Comparison of ENCODE assay signal across 8 cellular contexts in genomic region chr7:140646931-140647647, GRCh38.
A peak's percentile ranks its signal among the peaks of the same experiment; 100 is the strongest.
DNase-seq lines count a peak whose midpoint lies in the region; ATAC-seq, FAIRE-seq and TF ChIP-seq lines count a peak whose summit lies in the region.

No MANE protein-coding gene starts in this region.

- TF ChIP-seq RAD21 in Ishikawa (IDR thresholded peaks at IDR 0.05; ENCODE audit: low read depth) = peak; percentile 28; the same call in 1 of the 2 replicates

- no peak for TF ChIP-seq EP300 in Ishikawa (IDR thresholded peaks at IDR 0.05; ENCODE audit: borderline replicate concordance)

- DNase-seq in EH (ENCODE audit: low read depth) (peak; percentile 59), SHP77 treated with DMSO at 0.1 percent for 48 hours (lab: John Stamatoyannopoulos, UW) (peak; percentile 62), cardiac fibroblast (ENCODE audit: low read depth in 2 of 2) (peak in 1 of 2 donors; percentile 32), left kidney (ENCODE audit: low read depth, low spot score) (peak; percentile 91), urothelium cell line (ENCODE audit: low spot score) (peak; percentile 68)
- no peak for DNase-seq in T-helper 2 cell treated with Interferon-gamma antibody and Interleukin-4, amounts not matched to agents 5 μg/mL and 100 μg/mL, for 36 hours (ENCODE audit: low spot score)

- no peaks in the 10 kb centered on the region for H3K36me3 Mint-ChIP-seq in T-helper 2 cell treated with Interferon-gamma antibody and Interleukin-4, amounts not matched to agents 5 μg/mL and 100 μg/mL, for 36 hours (ENCODE audit: low read depth)

- FAIRE-seq in urothelium cell line (lab: Jason Lieb, UNC) = no peak

- H3K27me3 Mint-ChIP-seq in T-helper 2 cell treated with Interferon-gamma antibody and Interleukin-4, amounts not matched to agents 5 μg/mL and 100 μg/mL, for 36 hours (ENCODE audit: low read depth) = peaks cover 39% of the 10 kb centered on the region

- no peaks in the 10 kb centered on the region for H3K9me3 Mint-ChIP-seq in T-helper 2 cell treated with Interferon-gamma antibody and Interleukin-4, amounts not matched to agents 5 μg/mL and 100 μg/mL, for 36 hours

- no peak overlapping the region for H3K4me3 ChIP-seq in cardiac fibroblast (replicated peaks in 1 of 2; ENCODE audit: low read depth in 2 of 2, low read length in 2 of 2)

- peak; percentile 96 for ATAC-seq in GM21423 (IDR thresholded peaks at IDR 0.05; ENCODE audit: unreplicated experiment)

- no peak overlapping the region for H3K27ac Mint-ChIP-seq in T-helper 2 cell treated with Interferon-gamma antibody and Interleukin-4, amounts not matched to agents 5 μg/mL and 100 μg/mL, for 36 hours

- H3K4me1 Mint-ChIP-seq in T-helper 2 cell treated with Interferon-gamma antibody and Interleukin-4, amounts not matched to agents 5 μg/mL and 100 μg/mL, for 36 hours (ENCODE audit: low read depth) = peaks cover 4% of the 10 kb centered on the region

- peak; percentile 58 for TF ChIP-seq CTCF in cardiac fibroblast (IDR thresholded peaks at IDR 0.05; ENCODE audit: low read depth, low read length)

- H3K4me3 Mint-ChIP-seq in T-helper 2 cell treated with Interferon-gamma antibody and Interleukin-4, amounts not matched to agents 5 μg/mL and 100 μg/mL, for 36 hours = no peak overlapping the region

TF ChIP-seq in Ishikawa, 13 proteins besides CTCF, POLR2A, EP300 and RAD21:
- TF ChIP-seq FOXM1 (IDR thresholded peaks at IDR 0.05; ENCODE audit: borderline replicate concordance, low read depth) (no peak), USF1 (IDR thresholded peaks at IDR 0.05) (no peak), TCF12 (IDR thresholded peaks at IDR 0.05; ENCODE audit: low read depth) (no peak)
- TF ChIP-seq, protein P1, sequence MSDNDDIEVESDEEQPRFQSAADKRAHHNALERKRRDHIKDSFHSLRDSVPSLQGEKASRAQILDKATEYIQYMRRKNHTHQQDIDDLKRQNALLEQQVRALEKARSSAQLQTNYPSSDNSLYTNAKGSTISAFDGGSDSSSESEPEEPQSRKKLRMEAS (IDR thresholded peaks at IDR 0.05) = 0 out of 2 replicates have a peak, but pooled peaks have one; percentile 12
